Comparison of ENCODE assay signal across 17 cellular contexts in the genomic region with DNA sequence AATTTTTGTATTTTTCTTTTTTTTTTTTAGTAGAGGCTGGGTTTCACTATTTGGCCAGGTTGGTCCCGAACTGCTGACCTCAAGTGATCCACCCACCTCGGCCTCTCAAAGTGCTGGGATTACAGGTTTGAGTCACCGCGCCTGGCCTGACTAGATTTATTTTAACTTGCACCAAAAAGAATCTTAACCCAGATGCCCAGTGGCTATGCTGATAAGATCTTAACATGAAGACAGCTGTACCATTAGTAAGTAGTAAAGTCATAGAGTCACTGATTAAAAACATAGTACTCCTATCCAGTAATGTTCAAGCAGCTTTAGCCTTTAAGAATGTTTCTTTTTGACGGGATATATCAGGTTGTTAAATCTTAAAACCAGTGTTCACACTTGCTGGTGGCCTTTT.
"Had no signal": no experiment of that assay in that cellular context is flagged by ENCODE, and none has a peak within 500 bp of the region (broad histone marks: within the 10 kb centered on the region; RNA-seq: fewer than 3 reads in every experiment).

No MANE protein-coding gene starts in this region.

- H3K27ac ChIP-seq: body of pancreas, coronary artery, gastroesophageal sphincter, neural progenitor cell, sigmoid colon, uterus had no signal

- H3K9ac ChIP-seq: neural progenitor cell had no signal

- H3K27me3 Mint-ChIP-seq: stimulated activated memory B cell treated with anti-CD40 and anti-IgM and Interleukin-4, amounts not matched to agents 10 μg/mL and 1 μg/mL and 100 μg/mL, for 72 hours; T-cell had no signal

- H3K27me3 ChIP-seq: body of pancreas, gastroesophageal sphincter, neural progenitor cell, sigmoid colon, uterus had no signal

- H3K27ac Mint-ChIP-seq: activated naive CD4-positive, alpha-beta T cell treated with anti-CD3 and anti-CD28 coated beads for 36 hours; neural progenitor cell; stimulated activated memory B cell treated with anti-CD40 and anti-IgM and Interleukin-4, amounts not matched to agents 10 μg/mL and 1 μg/mL and 100 μg/mL, for 72 hours; T-cell had no signal

- H3K4me2 ChIP-seq: neural progenitor cell had no signal

- H3K36me3 Mint-ChIP-seq: neural progenitor cell; stimulated activated memory B cell treated with anti-CD40 and anti-IgM and Interleukin-4, amounts not matched to agents 10 μg/mL and 1 μg/mL and 100 μg/mL, for 72 hours; T-cell had no signal

- H3K4me1 ChIP-seq: body of pancreas, gastroesophageal sphincter, neural progenitor cell, sigmoid colon, uterus had no signal

- ATAC-seq: body of pancreas; gastroesophageal sphincter; stimulated activated memory B cell treated with anti-CD40 and anti-IgM and Interleukin-4, amounts not matched to agents 10 μg/mL and 1 μg/mL and 100 μg/mL, for 72 hours; T-cell had no signal

- H3K4me1 Mint-ChIP-seq: neural progenitor cell; stimulated activated memory B cell treated with anti-CD40 and anti-IgM and Interleukin-4, amounts not matched to agents 10 μg/mL and 1 μg/mL and 100 μg/mL, for 72 hours; T-cell had no signal

- H3K36me3 ChIP-seq: gastroesophageal sphincter, neural progenitor cell, sigmoid colon, uterus had no signal

- H3K4me3 ChIP-seq: body of pancreas, coronary artery, gastroesophageal sphincter, lung, neural progenitor cell, sigmoid colon, uterus had no signal

- H3K4me3 Mint-ChIP-seq: activated naive CD4-positive, alpha-beta T cell treated with anti-CD3 and anti-CD28 coated beads for 36 hours; neural progenitor cell; stimulated activated memory B cell treated with anti-CD40 and anti-IgM and Interleukin-4, amounts not matched to agents 10 μg/mL and 1 μg/mL and 100 μg/mL, for 72 hours; T-cell had no signal

- DNase-seq: activated CD4-positive, CD25-positive, alpha-beta regulatory T cell treated with anti-CD3 and anti-CD28 coated beads, Interleukin-2, amount 50 U/mL, for 72 hours; activated naive CD4-positive, alpha-beta T cell treated with anti-CD3 and anti-CD28 coated beads for 36 hours; activated T-cell treated with anti-CD3 and anti-CD28 coated beads for 4 hours; body of pancreas; caudate nucleus; effector CD4-positive, alpha-beta T cell; midbrain; sigmoid colon; stimulated activated CD4-positive, alpha-beta T cell treated with anti-CD3 and anti-CD28 coated beads, Interleukin-2, amount 100 ng/mL, for 48 hours; T-cell; T-helper 9 cell; uterus had no signal

- H2AFZ ChIP-seq: neural progenitor cell had no signal

- H3K9me3 ChIP-seq: body of pancreas, gastroesophageal sphincter, sigmoid colon, uterus had no signal

- H3K9me3 Mint-ChIP-seq: neural progenitor cell had no signal
